Comparison of ENCODE assay signal across 11 cellular contexts in genomic region chr1:85321237-85321964, GRCh38. TPM values are rescaled to one million over a fixed set of nuclear protein-coding genes. Genes with fewer than 3 reads are reported as not detected.
DNase-seq lines count a peak whose midpoint lies in the region; ATAC-seq and TF ChIP-seq lines count a peak whose summit lies in the region.
"Had no signal": no experiment of that assay in that cellular context is flagged by ENCODE, and none has a peak within 500 bp of the region (broad histone marks: within the 10 kb centered on the region; RNA-seq: fewer than 3 reads in every experiment).

No MANE protein-coding gene starts in this region.

- peaks cover 23% of the 10 kb centered on the region for H3K4me1 Mint-ChIP-seq in activated T-cell treated with anti-CD3 and anti-CD28 coated beads, Interleukin-2, amount 50 U/mL, for 72 hours (ENCODE audit: low read depth)
- H3K4me1 Mint-ChIP-seq in stimulated activated effector memory CD8-positive, alpha-beta T cell treated with anti-CD3 and anti-CD28 coated beads, Interleukin-12 subunit alpha, Interleukin-12 subunit beta, amount 100 ng/mL, for 72 hours, result peaks cover 6% of the 10 kb centered on the region
- H3K4me1 Mint-ChIP-seq: B cell had no signal

- intact Hi-C loops in ovary (cut with DNase I), result no loop called here

- peak; percentile 69 to 70 for DNase-seq in activated T-cell treated with anti-CD3 and anti-CD28 coated beads, Interleukin-2, amount 50 U/mL, for 72 hours
- DNase-seq in activated T-cell treated with anti-CD3 and anti-CD28 coated beads for 4 hours, result no peak
- peak; percentile 80 for DNase-seq in amniotic epithelial cell (ENCODE audit: low read depth)
- peak; percentile 37 to 77 for DNase-seq in stimulated activated effector memory CD8-positive, alpha-beta T cell treated with anti-CD3 and anti-CD28 coated beads, Interleukin-12 subunit alpha, Interleukin-12 subunit beta, amount 100 ng/mL, for 72 hours (ENCODE audit: low spot score in 2 of 2)
- DNase-seq in NCI-H1105 (lab: John Stamatoyannopoulos, UW), result no peak
- no peak for DNase-seq in ovary
- DNase-seq in NCI-H1092 (lab: John Stamatoyannopoulos, UW), result no peak
- DNase-seq: heart right ventricle, right cardiac atrium had no signal

- no peak for TF ChIP-seq EP300 in ovary (IDR thresholded peaks at IDR 0.05)

- H3K27ac Mint-ChIP-seq in activated T-cell treated with anti-CD3 and anti-CD28 coated beads, Interleukin-2, amount 50 U/mL, for 72 hours, result no peak overlapping the region
- no peak overlapping the region for H3K27ac Mint-ChIP-seq in stimulated activated effector memory CD8-positive, alpha-beta T cell treated with anti-CD3 and anti-CD28 coated beads, Interleukin-12 subunit alpha, Interleukin-12 subunit beta, amount 100 ng/mL, for 72 hours
- H3K27ac Mint-ChIP-seq: B cell had no signal

- H3K36me3 Mint-ChIP-seq in activated T-cell treated with anti-CD3 and anti-CD28 coated beads, Interleukin-2, amount 50 U/mL, for 72 hours (ENCODE audit: insufficient read depth in 2 of 2), result no peaks in the 10 kb centered on the region
- H3K36me3 Mint-ChIP-seq in stimulated activated effector memory CD8-positive, alpha-beta T cell treated with anti-CD3 and anti-CD28 coated beads, Interleukin-12 subunit alpha, Interleukin-12 subunit beta, amount 100 ng/mL, for 72 hours, result peaks cover 5% of the 10 kb centered on the region

- H3K4me3 Mint-ChIP-seq in activated T-cell treated with anti-CD3 and anti-CD28 coated beads, Interleukin-2, amount 50 U/mL, for 72 hours, result no peak overlapping the region
- H3K4me3 Mint-ChIP-seq in stimulated activated effector memory CD8-positive, alpha-beta T cell treated with anti-CD3 and anti-CD28 coated beads, Interleukin-12 subunit alpha, Interleukin-12 subunit beta, amount 100 ng/mL, for 72 hours, result no peak overlapping the region
- H3K4me3 Mint-ChIP-seq: B cell had no signal

- 83 to 93% (median 89%) methylated on average over 7 of the region's 7 CpGs for WGBS in ovary, 3 donors

- TF ChIP-seq CTCF in ovary (IDR thresholded peaks at IDR 0.05), result no peak

- H3K9me3 Mint-ChIP-seq in activated T-cell treated with anti-CD3 and anti-CD28 coated beads, Interleukin-2, amount 50 U/mL, for 72 hours, result no peaks in the 10 kb centered on the region
- no peaks in the 10 kb centered on the region for H3K9me3 Mint-ChIP-seq in stimulated activated effector memory CD8-positive, alpha-beta T cell treated with anti-CD3 and anti-CD28 coated beads, Interleukin-12 subunit alpha, Interleukin-12 subunit beta, amount 100 ng/mL, for 72 hours

- H3K4me3 ChIP-seq in ovary, result no peak overlapping the region
- H3K4me3 ChIP-seq: heart right ventricle had no signal

- H3K4me1 ChIP-seq in ovary (ENCODE audit: insufficient read depth), result no peaks in the 10 kb centered on the region

- H3K27me3 Mint-ChIP-seq in activated T-cell treated with anti-CD3 and anti-CD28 coated beads, Interleukin-2, amount 50 U/mL, for 72 hours (ENCODE audit: low read depth), result peaks cover 60% of the 10 kb centered on the region

- no peaks in the 10 kb centered on the region for H3K27me3 ChIP-seq in ovary
- H3K27me3 ChIP-seq: heart right ventricle had no signal

- peak; percentile 90 to 95 for ATAC-seq in activated T-cell treated with anti-CD3 and anti-CD28 coated beads, Interleukin-2, amount 50 U/mL, for 72 hours (replicated peaks in 1 of 2)
- peak; percentile 80 for ATAC-seq in HG03565 (IDR thresholded peaks at IDR 0.05; ENCODE audit: unreplicated experiment)
- peak; percentile 99 for ATAC-seq in stimulated activated effector memory CD8-positive, alpha-beta T cell treated with anti-CD3 and anti-CD28 coated beads, Interleukin-12 subunit alpha, Interleukin-12 subunit beta, amount 100 ng/mL, for 72 hours
- ATAC-seq: heart right ventricle, right cardiac atrium had no signal

- H3K9me3 ChIP-seq in ovary, result no peaks in the 10 kb centered on the region
- H3K9me3 ChIP-seq: heart right ventricle had no signal

- TF ChIP-seq POLR2A in ovary (IDR thresholded peaks at IDR 0.05), result no peak

- H3K27ac ChIP-seq in ovary, result no peak overlapping the region

- H3K36me3 ChIP-seq in ovary, result no peaks in the 10 kb centered on the region
- H3K36me3 ChIP-seq: heart right ventricle had no signal

RNA-seq across cellular contexts. Expression of gene BCL10, which starts 45.0 kb away (rescaled TPM):
- 10 to 100 TPM; 23.8 to 30.1 TPM for total RNA-seq in activated T-cell treated with anti-CD3 and anti-CD28 coated beads, Interleukin-2, amount 50 U/mL, for 72 hours
- 10 to 100 TPM; 12.8 to 23.6 (median 18.5) TPM for total RNA-seq in ovary
- polyA plus RNA-seq in ovary, result 10 to 100 TPM in 1 of 2 donors, 1 to 10 TPM in 1; 8.1 to 13.6 TPM

Comparison
In these comparisons a context has a peak if more than half of its experiments do, and no peak if none do; other contexts are left out.
1. DNase-seq: peak in activated T-cell treated with anti-CD3 and anti-CD28 coated beads, Interleukin-2, amount 50 U/mL, for 72 hours (2 of 2), amniotic epithelial cell (single experiment) and stimulated activated effector memory CD8-positive, alpha-beta T cell treated with anti-CD3 and anti-CD28 coated beads, Interleukin-12 subunit alpha, Interleukin-12 subunit beta, amount 100 ng/mL, for 72 hours (2 of 2); none in activated T-cell treated with anti-CD3 and anti-CD28 coated beads for 4 hours (single experiment), NCI-H1105 (single experiment), ovary (0 of 5) and NCI-H1092 (single experiment).
2. Peak in every context shown above with its lines, with median percentiles within 50 percentile points of each other: ATAC-seq.